Comparison of ENCODE assay signal across 4 cellular contexts in the genomic region with DNA sequence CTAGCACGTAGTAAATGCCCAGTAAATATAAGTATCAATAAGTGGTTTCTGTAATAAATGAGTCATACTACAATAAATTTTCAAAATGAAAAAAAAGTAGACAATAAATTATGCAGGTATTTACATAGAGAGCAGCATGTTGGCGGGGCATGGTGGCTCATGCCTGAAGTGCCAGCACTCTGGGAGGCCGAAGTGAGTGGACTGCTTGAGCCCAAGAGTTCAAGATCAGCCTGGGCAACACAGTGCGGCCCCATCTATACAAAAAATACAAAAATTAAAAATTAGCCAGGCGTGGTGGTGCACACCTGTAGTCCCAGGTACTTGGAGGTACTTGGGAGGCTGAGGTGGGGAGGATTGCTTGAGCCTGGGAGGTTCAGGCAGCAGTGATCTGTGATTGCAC.
"Had no signal": no experiment of that assay in that cellular context is flagged by ENCODE, and none has a peak within 500 bp of the region (broad histone marks: within the 10 kb centered on the region; RNA-seq: fewer than 3 reads in every experiment).

No MANE protein-coding gene starts in this region.

- H3K4me3 ChIP-seq: GM23338 had no signal

- H3K27ac Mint-ChIP-seq: GM23338 had no signal

- H2AFZ ChIP-seq: GM23338 had no signal

- H3K4me2 ChIP-seq: GM23338 had no signal

- ATAC-seq: GM23338 had no signal

- DNase-seq: H9, HCEC 1CT, IMR-90 had no signal

- H3K4me3 Mint-ChIP-seq: GM23338, H9 had no signal

- H3K9me3 Mint-ChIP-seq: GM23338 had no signal
